23 cellular contexts compared by ENCODE assay signal in the genomic region with DNA sequence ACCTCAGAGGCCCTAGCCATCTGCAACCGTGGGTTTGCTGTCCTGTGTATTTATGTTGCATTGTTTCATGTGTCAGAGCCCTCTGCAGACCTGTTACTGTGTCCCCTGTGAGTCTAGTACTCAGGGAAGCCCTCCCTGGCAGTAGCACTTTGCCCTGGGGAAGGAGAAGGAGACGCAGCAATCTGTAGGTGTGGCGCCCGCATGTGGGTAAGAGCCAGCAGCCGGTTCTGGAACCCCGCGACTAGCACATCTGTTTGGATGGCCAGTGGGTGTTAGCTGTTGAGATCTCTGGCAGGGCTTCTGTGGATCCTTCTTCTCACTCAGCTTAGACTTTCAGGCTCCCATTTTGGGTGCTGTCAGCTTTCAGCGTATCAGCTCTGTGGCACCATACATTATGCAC.
"Had no signal": no experiment of that assay in that cellular context is flagged by ENCODE, and none has a peak within 500 bp of the region (broad histone marks: within the 10 kb centered on the region; RNA-seq: fewer than 3 reads in every experiment).

No MANE protein-coding gene starts in this region.

- H3K27ac ChIP-seq: adrenal gland, breast epithelium, PC-9, VCaP had no signal

- ATAC-seq: activated T-cell treated with anti-CD3 and anti-CD28 coated beads, Interleukin-2, amount 50 U/mL, for 72 hours had no signal

- DNase-seq: activated CD4-positive, alpha-beta memory T cell treated with anti-CD3 and anti-CD28 coated beads for 36 hours; activated CD4-positive, alpha-beta T cell treated with anti-CD3 and anti-CD28 coated beads, Interleukin-2, amount 10 ng/mL, durations not matched to agents 7 days and 5 days; activated CD4-positive, CD25-positive, alpha-beta regulatory T cell; activated CD8-positive, alpha-beta memory T cell treated with anti-CD3 and anti-CD28 coated beads for 24 hours; activated gamma-delta T cell treated with Interleukin-2 at 50 U/mL for 16 hours; activated naive CD4-positive, alpha-beta T cell treated with anti-CD3 and anti-CD28 coated beads, Interleukin-2, amount 50 U/mL, for 16 hours; activated naive CD8-positive, alpha-beta T cell treated with anti-CD3 and anti-CD28 coated beads, Interleukin-2, amount 10 ng/mL, durations not matched to agents 7 days and 5 days; activated T-cell treated with anti-CD3 and anti-CD28 coated beads, Interleukin-2, amount 50 U/mL, for 72 hours; caudate nucleus; Kasumi-1; KBM-7; NCI-H1105 treated with DMSO at 0.1 percent for 48 hours; NCI-H1436 treated with DMSO at 0.1 percent for 48 hours; NCI-H187; NCI-H2081; NCI-H524; PC-9; SIG-M5; T-helper 2 cell; T1000 had no signal
